In genomic region chr12:76757694-76758093, GRCh38 we compare ENCODE assay signal across 14 cellular contexts.
"Had no signal": no experiment of that assay in that cellular context is flagged by ENCODE, and none has a peak within 500 bp of the region (broad histone marks: within the 10 kb centered on the region; RNA-seq: fewer than 3 reads in every experiment).

No MANE protein-coding gene starts in this region.

- H3K27ac ChIP-seq: gastrocnemius medialis, lower lobe of right lung, tibial nerve, vagina had no signal

- H3K4me3 ChIP-seq: gastrocnemius medialis, lower lobe of right lung, tibial nerve, vagina had no signal

- DNase-seq: activated CD4-positive, alpha-beta T cell treated with anti-CD3 and anti-CD28 coated beads, Interleukin-2, amount 50 U/mL, for 4 hours; activated effector memory CD4-positive, alpha-beta T cell treated with anti-CD3 and anti-CD28 coated beads, Interleukin-2, amount 50 U/mL, for 16 hours; activated T-cell treated with anti-CD3 and anti-CD28 coated beads, Interleukin-2, amount 50 U/mL, for 24 hours; amygdala; gastrocnemius medialis; lower lobe of right lung; natural killer cell; right cardiac atrium; stimulated activated CD4-positive, alpha-beta T cell treated with anti-CD3 and anti-CD28 coated beads, Interleukin-1b, Interleukin-23, amount 100 ng/mL, for 48 hours; stimulated activated naive B cell treated with anti-CD40 and anti-IgM and Interleukin-4, amounts not matched to agents 10 μg/mL and 1 μg/mL and 100 μg/mL, for 72 hours; T-helper 2 cell had no signal

- ATAC-seq: activated CD4-positive, CD25-positive, alpha-beta regulatory T cell treated with anti-CD3 and anti-CD28 coated beads, Interleukin-2, amount 50 U/mL, for 24 hours; gastrocnemius medialis; lower lobe of right lung; natural killer cell; right cardiac atrium; stimulated activated naive B cell treated with anti-CD40 and anti-IgM and Interleukin-4, amounts not matched to agents 10 μg/mL and 1 μg/mL and 100 μg/mL, for 72 hours had no signal

- H3K36me3 ChIP-seq: gastrocnemius medialis, lower lobe of right lung, tibial nerve, vagina had no signal

- H3K27me3 ChIP-seq: gastrocnemius medialis, tibial nerve, vagina had no signal

- H3K9me3 ChIP-seq: gastrocnemius medialis, lower lobe of right lung, tibial nerve, vagina had no signal

- H3K4me1 ChIP-seq: gastrocnemius medialis, lower lobe of right lung had no signal
